In genomic region chr2:153532160-153532559, GRCh38 we compare ENCODE assay signal across 23 cellular contexts. TPM values are rescaled to one million over a fixed set of nuclear protein-coding genes. Genes with fewer than 3 reads are reported as not detected.
DNase-seq lines count a peak whose midpoint lies in the region; ATAC-seq, FAIRE-seq and TF ChIP-seq lines count a peak whose summit lies in the region.
"Had no signal": no experiment of that assay in that cellular context is flagged by ENCODE, and none has a peak within 500 bp of the region (broad histone marks: within the 10 kb centered on the region; RNA-seq: fewer than 3 reads in every experiment).

No MANE protein-coding gene starts in this region.

- in situ Hi-C loops in HAP-1 (cut with MboI; ENCODE audit: low sequenced_read_pairs): no loop called here

- no peak for TF ChIP-seq POLR2A in gastroesophageal sphincter (IDR thresholded peaks at IDR 0.05)
- no peak for TF ChIP-seq POLR2A in H54 (IDR thresholded peaks at IDR 0.05; ENCODE audit: low read depth, low read length)

- no peak overlapping the region for H3K27ac ChIP-seq in gastroesophageal sphincter

- H3K9ac ChIP-seq in NT2/D1 (ENCODE audit: insufficient read length, low read depth): no peak overlapping the region

- FAIRE-seq in H54 (lab: Jason Lieb, UNC): no peak
- FAIRE-seq: A204.1, GM12892, K562 had no signal

- H3K9me3 ChIP-seq in HAP-1: no peaks in the 10 kb centered on the region
- H3K9me3 ChIP-seq in NT2/D1 (ENCODE audit: insufficient read depth, low read length): peaks cover 54% of the 10 kb centered on the region
- H3K9me3 ChIP-seq in gastroesophageal sphincter: no peaks in the 10 kb centered on the region
- H3K9me3 ChIP-seq: BE2C had no signal

- H3K27me3 ChIP-seq in HAP-1 (ENCODE audit: low read depth) (peaks cover 2% of the 10 kb centered on the region; the same call in 1 of the 2 replicates), NT2/D1 (ENCODE audit: insufficient read depth, insufficient read length) (no peaks in the 10 kb centered on the region), gastroesophageal sphincter (no peaks in the 10 kb centered on the region)
- H3K27me3 ChIP-seq: BE2C had no signal

- H3K4me3 ChIP-seq in HAP-1: no peak overlapping the region
- no peak overlapping the region for H3K4me3 ChIP-seq in NT2/D1 (ENCODE audit: insufficient read length, low read depth)
- no peak overlapping the region for H3K4me3 ChIP-seq in gastroesophageal sphincter
- H3K4me3 ChIP-seq: K562 had no signal

- no peak for TF ChIP-seq EP300 in gastroesophageal sphincter (IDR thresholded peaks at IDR 0.05)

- H3K4me1 ChIP-seq in HAP-1: peaks cover 7% of the 10 kb centered on the region; the same call in 1 of the 2 replicates
- peaks cover 9% of the 10 kb centered on the region for H3K4me1 ChIP-seq in NT2/D1 (ENCODE audit: insufficient read depth, insufficient read length)
- H3K4me1 ChIP-seq in gastroesophageal sphincter: no peaks in the 10 kb centered on the region
- H3K4me1 ChIP-seq: BE2C had no signal

- no CpG with 5 or more reads among the region's 2 CpGs for WGBS in gastroesophageal sphincter (ENCODE audit: low coverage in 1 of 2), 2 donors

- ATAC-seq in gastroesophageal sphincter: peak; percentile 7
- no peak for ATAC-seq in GM19395 (IDR thresholded peaks at IDR 0.05; ENCODE audit: unreplicated experiment)
- ATAC-seq in HG03565 (IDR thresholded peaks at IDR 0.05; ENCODE audit: unreplicated experiment): no peak
- ATAC-seq in HG03378 (IDR thresholded peaks at IDR 0.05; ENCODE audit: unreplicated experiment): no peak
- ATAC-seq: K562 had no signal

- TF ChIP-seq CTCF in gastroesophageal sphincter (IDR thresholded peaks at IDR 0.05): no peak

- DNase-seq in HAP-1 (ENCODE audit: low spot score in 2 of 2): peak; percentile 25 to 30
- DNase-seq in NT2/D1 (ENCODE audit: low read depth, low spot score): peak; percentile 22
- DNase-seq in H54 (ENCODE audit: insufficient read length, low spot score): no peak
- DNase-seq: ACHN; BE2C; C1 segment of cervical spinal cord; CD4-positive, CD25-positive, alpha-beta regulatory T cell; CD8-positive, alpha-beta memory T cell; COR-L47; DMS 273 treated with DMSO at 0.1 percent for 48 hours; DMS53; DND-41; EL; GDM1; H7; IMR-90 had no signal

- no peaks in the 10 kb centered on the region for H3K36me3 ChIP-seq in HAP-1 (replicated peaks)
- H3K36me3 ChIP-seq in NT2/D1 (ENCODE audit: insufficient read depth, insufficient read length, low read length): no peaks in the 10 kb centered on the region
- H3K36me3 ChIP-seq in gastroesophageal sphincter: no peaks in the 10 kb centered on the region
- H3K36me3 ChIP-seq: BE2C had no signal

RNA-seq across cellular contexts. Expression of gene RPRM, which starts 53.6 kb away (rescaled TPM):
- total RNA-seq in gastroesophageal sphincter: 1 to 10 TPM; 1.2 to 6.6 (median 3.9) TPM
- total RNA-seq: CD8-positive, alpha-beta memory T cell; IMR-90; K562 had no signal
